Comparison of ENCODE assay signal across 8 cellular contexts in genomic region chr15:62392411-62392810, GRCh38. TPM values are rescaled to one million over a fixed set of nuclear protein-coding genes. Genes with fewer than 3 reads are reported as not detected.
A peak's percentile ranks its signal among the peaks of the same experiment; 100 is the strongest.
DNase-seq lines count a peak whose midpoint lies in the region; ATAC-seq and TF ChIP-seq lines count a peak whose summit lies in the region.

No MANE protein-coding gene starts in this region.

- H3K36me3 ChIP-seq in GM23248 (ENCODE audit: low read depth), result no peaks in the 10 kb centered on the region
- no peaks in the 10 kb centered on the region for H3K36me3 ChIP-seq in SJCRH30
- no peaks in the 10 kb centered on the region for H3K36me3 ChIP-seq in osteoblast (ENCODE audit: insufficient read depth, low read length)

- in situ Hi-C loops in GM23248 (cut with MboI), result no loop called here

- H3K4me2 ChIP-seq in GM23248 (ENCODE audit: unreplicated experiment) (peak overlapping the region; percentile 94), osteoblast (ENCODE audit: insufficient read depth, low read length) (peak overlapping the region; percentile 96)

- DNase-seq in GM23248 (peak; percentile 53), SJCRH30 (peak in 1 of 2 experiments; percentile 10), fibroblast of pulmonary artery (ENCODE audit: low read depth) (no peak), osteoblast (ENCODE audit: insufficient read length, low spot score, missing footprints) (peak; percentile 85), NCI-H345 treated with DMSO at 0.1 percent for 48 hours (lab: John Stamatoyannopoulos, UW; ENCODE audit: unreplicated experiment) (no peak), NOMO-1 treated with dmso at 0.1 percent for 144 hours (lab: John Stamatoyannopoulos, UW; ENCODE audit: unreplicated experiment) (no peak), NCI-H2081 treated with DMSO at 0.1 percent for 48 hours (lab: John Stamatoyannopoulos, UW) (no peak)

- peaks cover 11% of the 10 kb centered on the region for H3F3A ChIP-seq in GM23248 (ENCODE audit: insufficient read depth)

- H3K27ac ChIP-seq in GM23248 (peak overlapping the region; percentile 63; the same call in 1 of the 2 replicates), SJCRH30 (no peak overlapping the region), osteoblast (ENCODE audit: low read depth, low read length) (peak overlapping the region; percentile 58)

- peaks cover 80% of the 10 kb centered on the region for H3K79me2 ChIP-seq in GM23248 (ENCODE audit: insufficient read depth)
- H3K79me2 ChIP-seq in osteoblast (ENCODE audit: insufficient read depth, low read length), result peaks cover 47% of the 10 kb centered on the region

- H3K9me2 ChIP-seq in GM23248 (ENCODE audit: insufficient read depth), result no peaks in the 10 kb centered on the region

- H3K4me1 ChIP-seq in GM23248 (ENCODE audit: insufficient read depth), result peaks cover 28% of the 10 kb centered on the region
- no peaks in the 10 kb centered on the region for H3K4me1 ChIP-seq in SJCRH30
- peaks cover 22% of the 10 kb centered on the region for H3K4me1 ChIP-seq in osteoblast (ENCODE audit: insufficient read depth, low read length)

- H3K9me3 ChIP-seq in GM23248 (ENCODE audit: low read depth), result no peaks in the 10 kb centered on the region
- H3K9me3 ChIP-seq in SJCRH30 (replicated peaks), result no peaks in the 10 kb centered on the region
- no peaks in the 10 kb centered on the region for H3K9me3 ChIP-seq in osteoblast (ENCODE audit: low read depth, low read length)

- H3K27me3 ChIP-seq in GM23248 (replicated peaks; ENCODE audit: insufficient read depth) (no peaks in the 10 kb centered on the region), SJCRH30 (no peaks in the 10 kb centered on the region), osteoblast (ENCODE audit: insufficient read depth, low read length) (no peaks in the 10 kb centered on the region)

- peak overlapping the region; percentile 94 for H3K4me3 ChIP-seq in GM23248
- peak overlapping the region; percentile 97 for H3K4me3 ChIP-seq in SJCRH30
- H3K4me3 ChIP-seq in fibroblast of pulmonary artery (replicated peaks; ENCODE audit: low read depth, low read length), result peak overlapping the region; percentile 94
- H3K4me3 ChIP-seq in osteoblast (ENCODE audit: insufficient read depth, low read length), result peak overlapping the region; percentile 98

- TF ChIP-seq CTCF in fibroblast of pulmonary artery (IDR thresholded peaks at IDR 0.05; ENCODE audit: low read length, missing control alignments) (peak; percentile 4), osteoblast (IDR thresholded peaks at IDR 0.05; ENCODE audit: extremely low read depth, low read depth, low read length) (no peak)

- ATAC-seq in HG02588 (IDR thresholded peaks at IDR 0.05; ENCODE audit: unreplicated experiment), result no peak

- WGBS in GM23248 (ENCODE audit: low coverage in 1 of 2, low lambda C conversion rate in 2 of 2, missing lambda C conversion rate in 2 of 2), 2 experiments, result 44 to 47% methylated on average over 9 of the region's 9 CpGs

- H2AFZ ChIP-seq in GM23248 (peak overlapping the region; percentile 85), osteoblast (ENCODE audit: low read length) (peak overlapping the region; percentile 93)

- H3K9ac ChIP-seq in GM23248, result peak overlapping the region; percentile 94

- no peaks in the 10 kb centered on the region for H4K20me1 ChIP-seq in GM23248 (ENCODE audit: insufficient read depth)
- no peaks in the 10 kb centered on the region for H4K20me1 ChIP-seq in osteoblast (ENCODE audit: insufficient read depth, low read length)

RNA-seq across cellular contexts. Expression of gene TLN2, which starts 2.1 kb away (rescaled TPM):
- total RNA-seq in GM23248 (2014; rRNA removed; shearing (Covaris generic)), result 24.1 and 31.2 TPM in 2 replicates
- 14.3 and 18.3 TPM in 2 replicates for polyA plus RNA-seq in GM23248 (2016; fragmentation: Nextera tagmentation; extraction: Ambion mirVana)
- 16.4 and 16.5 TPM in 2 replicates for total RNA-seq in SJCRH30 (2014; rRNA removed; shearing (Covaris generic))
- 32.6 and 35.9 TPM in 2 replicates for total RNA-seq in osteoblast

Comparison
In these comparisons a context has a peak if more than half of its experiments do, and no peak if none do; other contexts are left out.
1. DNase-seq: peak in GM23248 (single experiment) and osteoblast (single experiment); none in fibroblast of pulmonary artery (single experiment), NCI-H345 treated with DMSO at 0.1 percent for 48 hours (single experiment), NOMO-1 treated with dmso at 0.1 percent for 144 hours (single experiment) and NCI-H2081 treated with DMSO at 0.1 percent for 48 hours (single experiment).
2. Peak in every context shown above with its lines, with median percentiles within 50 percentile points of each other: H3K4me3 ChIP-seq.